ENCODE assay signal across 35 cellular contexts in genomic region chr12:115517913-115518312, GRCh38.
"Had no signal": no experiment of that assay in that cellular context is flagged by ENCODE, and none has a peak within 500 bp of the region (broad histone marks: within the 10 kb centered on the region; RNA-seq: fewer than 3 reads in every experiment).

No MANE protein-coding gene starts in this region.

- H3K27me3 ChIP-seq: MG63 had no signal

- H3K36me3 ChIP-seq: MG63 had no signal

- DNase-seq: Karpas-422, Kasumi-1, MG63, MM.1S, MV-4-11, NCI-H1048, NCI-H1092, NCI-H1092 treated with DMSO at 0.1 percent for 48 hours, NCI-H1105, NCI-H1105 treated with DMSO at 0.1 percent for 48 hours, NCI-H1417, NCI-H1417 treated with DMSO at 0.1 percent for 48 hours, NCI-H1436, NCI-H1436 treated with DMSO at 0.1 percent for 48 hours, NCI-H146, NCI-H1694, NCI-H1694 treated with DMSO at 0.1 percent for 48 hours, NCI-H187, NCI-H187 treated with DMSO at 0.1 percent for 48 hours, NCI-H1930, NCI-H2029, NCI-H2029 treated with DMSO at 0.1 percent for 48 hours, NCI-H2081, NCI-H2081 treated with DMSO at 0.1 percent for 48 hours, NCI-H2107, NCI-H2171, NCI-H2171 treated with DMSO at 0.1 percent for 48 hours, NCI-H2227 treated with DMSO at 0.1 percent for 48 hours, NCI-H226, NCI-H345, NCI-H446, NCI-H446 treated with DMSO at 0.1 percent for 48 hours, NCI-H510A, NCI-H510A treated with DMSO at 0.1 percent for 48 hours, NCI-H524 had no signal

- H3K4me3 ChIP-seq: MG63 had no signal
